10 cellular contexts compared by ENCODE assay signal in genomic region chr1:172658871-172659453, GRCh38.
DNase-seq lines count a peak whose midpoint lies in the region; ATAC-seq lines count a peak whose summit lies in the region.
"Had no signal": no experiment of that assay in that cellular context is flagged by ENCODE, and none has a peak within 500 bp of the region (broad histone marks: within the 10 kb centered on the region; RNA-seq: fewer than 3 reads in every experiment).

A gene with protein sequence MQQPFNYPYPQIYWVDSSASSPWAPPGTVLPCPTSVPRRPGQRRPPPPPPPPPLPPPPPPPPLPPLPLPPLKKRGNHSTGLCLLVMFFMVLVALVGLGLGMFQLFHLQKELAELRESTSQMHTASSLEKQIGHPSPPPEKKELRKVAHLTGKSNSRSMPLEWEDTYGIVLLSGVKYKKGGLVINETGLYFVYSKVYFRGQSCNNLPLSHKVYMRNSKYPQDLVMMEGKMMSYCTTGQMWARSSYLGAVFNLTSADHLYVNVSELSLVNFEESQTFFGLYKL (plus strand): TSS chr1:172659103. CDS start chr1:172659202, 99 bp downstream.

- ATAC-seq in HG02885 (IDR thresholded peaks at IDR 0.05; ENCODE audit: poor library complexity, unreplicated experiment) (peak; percentile 35), HG03097 (IDR thresholded peaks at IDR 0.05; ENCODE audit: low FRiP score, unreplicated experiment) (no peak), GM19397 (IDR thresholded peaks at IDR 0.05; ENCODE audit: unreplicated experiment) (no peak)

- peak; percentile 83 for DNase-seq in activated CD8-positive, alpha-beta memory T cell treated with anti-CD3 and anti-CD28 coated beads for 24 hours
- peak; percentile 27 for DNase-seq in effector CD4-positive, alpha-beta T cell
- peak; percentile 39 for DNase-seq in stimulated activated CD8-positive, alpha-beta memory T cell treated with anti-CD3 and anti-CD28 coated beads, Interleukin-12 subunit alpha, Interleukin-12 subunit beta, amount 100 ng/mL, for 24 hours (ENCODE audit: extremely low read depth)
- DNase-seq in NCI-H510A treated with DMSO at 0.1 percent for 48 hours (lab: John Stamatoyannopoulos, UW) (no peak), Kasumi-1 (lab: John Stamatoyannopoulos, UW) (no peak)
- DNase-seq: anterior cingulate cortex, NCI-H524 treated with DMSO at 0.1 percent for 48 hours had no signal

Comparison
In these comparisons a context has a peak if more than half of its experiments do, and no peak if none do; other contexts are left out.
1. DNase-seq: peak in activated CD8-positive, alpha-beta memory T cell treated with anti-CD3 and anti-CD28 coated beads for 24 hours (single experiment), effector CD4-positive, alpha-beta T cell (single experiment) and stimulated activated CD8-positive, alpha-beta memory T cell treated with anti-CD3 and anti-CD28 coated beads, Interleukin-12 subunit alpha, Interleukin-12 subunit beta, amount 100 ng/mL, for 24 hours (single experiment); none in NCI-H510A treated with DMSO at 0.1 percent for 48 hours (single experiment) and Kasumi-1 (0 of 2).